Comparison of ENCODE assay signal across 8 cellular contexts in the genomic region with DNA sequence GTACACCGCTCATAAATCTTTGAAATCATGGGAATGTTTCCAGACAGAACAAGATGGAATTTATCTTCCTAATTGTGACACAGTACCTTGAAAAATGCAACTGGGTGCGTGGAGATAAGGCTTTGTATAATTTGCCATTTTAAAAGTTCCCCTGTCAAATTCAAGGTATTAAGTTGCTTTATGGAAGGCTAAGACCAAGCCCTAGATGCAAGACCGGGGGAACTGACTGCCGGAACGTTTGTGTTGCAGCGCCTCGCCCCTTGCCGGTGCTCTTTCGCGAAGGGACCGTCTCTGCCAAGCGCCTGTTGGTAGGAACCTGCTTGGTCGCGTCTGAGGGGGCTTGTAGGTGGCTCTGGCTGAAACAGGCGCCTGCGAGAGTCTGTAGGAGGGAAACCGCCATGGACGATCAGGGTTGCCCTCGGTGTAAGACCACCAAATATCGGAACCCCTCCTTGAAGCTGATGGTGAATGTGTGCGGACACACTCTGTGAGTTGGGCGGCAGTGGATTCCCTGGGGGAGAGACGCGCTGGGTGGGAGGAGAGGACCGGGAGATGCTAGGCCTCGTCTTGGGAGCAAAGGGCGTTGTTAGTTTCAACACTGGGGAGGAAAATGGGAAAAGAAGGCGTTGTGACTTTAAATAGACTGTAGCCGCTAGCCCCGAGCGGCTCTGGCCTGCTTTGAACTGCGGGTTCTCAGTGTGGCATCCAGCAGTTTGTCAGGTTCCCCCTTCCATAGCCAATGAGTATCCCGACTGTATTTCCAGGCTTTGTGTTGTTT. TPM values are rescaled to one million over a fixed set of nuclear protein-coding genes. Genes with fewer than 3 reads are reported as not detected.
DNase-seq lines count a peak whose midpoint lies in the region; ATAC-seq and TF ChIP-seq lines count a peak whose summit lies in the region.

A gene (plus strand): TSS at position 297 of the 778 bp plus-strand sequence. CDS start 102 bp downstream, at position 399.

- CTCF ChIA-PET in activated CD4-positive, alpha-beta memory T cell treated with anti-CD3 and anti-CD28 coated beads, Interleukin-2, amount 10 ng/mL, durations not matched to agents 7 days and 5 days (lab: Charles Lee) = interaction anchor here (1.1 to 1.3 kb wide), 3 partner anchors 291 to 440 kb away, joined by 3 read pairs; no protein-coding TSS in a partner anchor

- DNase-seq in NCI-H69 (lab: John Stamatoyannopoulos, UW) = peak; percentile 91
- peak; percentile 80 for DNase-seq in activated CD4-positive, alpha-beta memory T cell treated with anti-CD3 and anti-CD28 coated beads, Interleukin-2, amount 10 ng/mL, durations not matched to agents 7 days and 5 days
- DNase-seq in effector CD8-positive, alpha-beta T cell (lab: John Stamatoyannopoulos, UW) = peak; percentile 42
- DNase-seq in memory B cell (ENCODE audit: low spot score in 2 of 2) = peak; percentile 80 to 82
- peak; percentile 47 for DNase-seq in stimulated activated CD8-positive, alpha-beta memory T cell treated with anti-CD3 and anti-CD28 coated beads, Interleukin-12 subunit alpha, Interleukin-12 subunit beta, amount 100 ng/mL, for 24 hours (ENCODE audit: extremely low read depth)

- POLR2A ChIA-PET in activated CD4-positive, alpha-beta memory T cell treated with anti-CD3 and anti-CD28 coated beads, Interleukin-2, amount 10 ng/mL, durations not matched to agents 7 days and 5 days (lab: Charles Lee) = interaction anchor here (1.5 to 2.7 kb wide), 2 partner anchors 18 to 246 kb away, joined by 3 to 12 read pairs; a partner anchor contains a TSS

- peak; percentile 89 for ATAC-seq in GM19328 (IDR thresholded peaks at IDR 0.05; ENCODE audit: unreplicated experiment)
- peak; percentile 94 for ATAC-seq in HG03520 (IDR thresholded peaks at IDR 0.05; ENCODE audit: unreplicated experiment)
- peak; percentile 95 for ATAC-seq in memory B cell (ENCODE audit: low read depth)

- H3K27me3 Mint-ChIP-seq in activated CD4-positive, alpha-beta memory T cell treated with anti-CD3 and anti-CD28 coated beads, Interleukin-2, amount 10 ng/mL, durations not matched to agents 7 days and 5 days = peaks cover 37% of the 10 kb centered on the region
- H3K27me3 Mint-ChIP-seq in memory B cell = peaks cover 5% of the 10 kb centered on the region

- no peak for TF ChIP-seq CTCF in C4-2B (conservative IDR thresholded peaks at IDR 0.05)

- H3K4me3 Mint-ChIP-seq in activated CD4-positive, alpha-beta memory T cell treated with anti-CD3 and anti-CD28 coated beads, Interleukin-2, amount 10 ng/mL, durations not matched to agents 7 days and 5 days = peak within 1 kb of the TSS; percentile 91
- peak within 1 kb of the TSS; percentile 93 for H3K4me3 Mint-ChIP-seq in memory B cell

- H3K4me1 Mint-ChIP-seq in activated CD4-positive, alpha-beta memory T cell treated with anti-CD3 and anti-CD28 coated beads, Interleukin-2, amount 10 ng/mL, durations not matched to agents 7 days and 5 days = peaks cover 20% of the 10 kb centered on the region
- peaks cover 17% of the 10 kb centered on the region for H3K4me1 Mint-ChIP-seq in memory B cell

- H3K27ac Mint-ChIP-seq in activated CD4-positive, alpha-beta memory T cell treated with anti-CD3 and anti-CD28 coated beads, Interleukin-2, amount 10 ng/mL, durations not matched to agents 7 days and 5 days = peak within 1 kb of the TSS; percentile 72
- peak within 1 kb of the TSS; percentile 97 for H3K27ac Mint-ChIP-seq in memory B cell

- peak within 1 kb of the TSS; percentile 69 for H3K27ac ChIP-seq in C4-2B

- H3K36me3 Mint-ChIP-seq in activated CD4-positive, alpha-beta memory T cell treated with anti-CD3 and anti-CD28 coated beads, Interleukin-2, amount 10 ng/mL, durations not matched to agents 7 days and 5 days (ENCODE audit: low read depth) = peaks cover 7% of the 10 kb centered on the region
- peaks cover 3% of the 10 kb centered on the region for H3K36me3 Mint-ChIP-seq in memory B cell

- peaks cover 5% of the 10 kb centered on the region for H3K9me3 Mint-ChIP-seq in activated CD4-positive, alpha-beta memory T cell treated with anti-CD3 and anti-CD28 coated beads, Interleukin-2, amount 10 ng/mL, durations not matched to agents 7 days and 5 days
- H3K9me3 Mint-ChIP-seq in memory B cell = no peaks in the 10 kb centered on the region

RNA-seq across cellular contexts. Expression of the gene that starts here (rescaled TPM):
- 10 to 100 TPM; 37.0 to 40.4 TPM for total RNA-seq in activated CD4-positive, alpha-beta memory T cell treated with anti-CD3 and anti-CD28 coated beads, Interleukin-2, amount 10 ng/mL, durations not matched to agents 7 days and 5 days

Comparison
In these comparisons a context has a peak if more than half of its experiments do, and no peak if none do; other contexts are left out.
1. Peak in every context shown above with its lines: DNase-seq, ATAC-seq and H3K27ac ChIP-seq.